Comparison of ENCODE assay signal across 13 cellular contexts in genomic region chr1:159937014-159937750, GRCh38. TPM values are rescaled to one million over a fixed set of nuclear protein-coding genes. Genes with fewer than 3 reads are reported as not detected.
DNase-seq lines count a peak whose midpoint lies in the region; ATAC-seq and TF ChIP-seq lines count a peak whose summit lies in the region.
"Had no signal": no experiment of that assay in that cellular context is flagged by ENCODE, and none has a peak within 500 bp of the region (broad histone marks: within the 10 kb centered on the region; RNA-seq: fewer than 3 reads in every experiment).

No MANE protein-coding gene starts in this region.

- no peak for TF ChIP-seq CTCF in epithelial cell of esophagus (IDR thresholded peaks at IDR 0.05; ENCODE audit: insufficient read depth, low read depth, low read length, missing control alignments)
- TF ChIP-seq CTCF in upper lobe of right lung (IDR thresholded peaks at IDR 0.05), result no peak
- no peak for TF ChIP-seq CTCF in CD8-positive, alpha-beta T cell (IDR thresholded peaks at IDR 0.05)

- 43% methylated on average over 4 of the region's 4 CpGs for WGBS in right cardiac atrium

- no peak for DNase-seq in right cardiac atrium
- DNase-seq in Right ventricle myocardium superior, result no peak
- no peak for DNase-seq in NT2/D1 (ENCODE audit: low read depth, low spot score)
- DNase-seq in epithelial cell of esophagus (ENCODE audit: low read depth), result peak; percentile 36
- peak; percentile 45 for DNase-seq in upper lobe of right lung
- DNase-seq in CD8-positive, alpha-beta T cell, result no peak
- DNase-seq: occipital lobe had no signal

- H3K27me3 Mint-ChIP-seq in CD8-positive, alpha-beta T cell (ENCODE audit: low read depth), result peaks cover 11% of the 10 kb centered on the region

- POLR2A ChIA-PET in CD8-positive, alpha-beta T cell (lab: Charles Lee), result no interaction called here

- H3K36me3 Mint-ChIP-seq in CD8-positive, alpha-beta T cell, result no peaks in the 10 kb centered on the region
- H3K36me3 Mint-ChIP-seq: immature natural killer cell had no signal

- H3K4me3 ChIP-seq in right cardiac atrium (ENCODE audit: low read length) (no peak overlapping the region), NT2/D1 (ENCODE audit: insufficient read length, low read depth) (no peak overlapping the region), epithelial cell of esophagus (ENCODE audit: low read length) (no peak overlapping the region), upper lobe of right lung (no peak overlapping the region)
- H3K4me3 ChIP-seq in CD8-positive, alpha-beta T cell (ENCODE audit: low read depth, low read length), result no peak overlapping the region

- H3K9me3 Mint-ChIP-seq in CD8-positive, alpha-beta T cell, result no peaks in the 10 kb centered on the region
- H3K9me3 Mint-ChIP-seq: immature natural killer cell; stimulated activated naive CD8-positive, alpha-beta T cell treated with anti-CD3 and anti-CD28 coated beads, Interleukin-15, amount 100 ng/mL, for 72 hours had no signal

- H3K4me1 ChIP-seq in right cardiac atrium (ENCODE audit: control insufficient read depth, insufficient read depth, low read length), result no peaks in the 10 kb centered on the region
- H3K4me1 ChIP-seq in NT2/D1 (ENCODE audit: insufficient read depth, insufficient read length), result peaks cover 36% of the 10 kb centered on the region
- H3K4me1 ChIP-seq in upper lobe of right lung, result peaks cover 6% of the 10 kb centered on the region
- peaks cover 4% of the 10 kb centered on the region for H3K4me1 ChIP-seq in CD8-positive, alpha-beta T cell (ENCODE audit: insufficient read depth, low read length)

- H3K9me3 ChIP-seq in right cardiac atrium (ENCODE audit: control insufficient read depth, low read length), result no peaks in the 10 kb centered on the region
- H3K9me3 ChIP-seq in NT2/D1 (ENCODE audit: insufficient read depth, low read length), result no peaks in the 10 kb centered on the region
- no peaks in the 10 kb centered on the region for H3K9me3 ChIP-seq in upper lobe of right lung
- no peaks in the 10 kb centered on the region for H3K9me3 ChIP-seq in CD8-positive, alpha-beta T cell (ENCODE audit: low read length)

- no peak overlapping the region for H3K4me3 Mint-ChIP-seq in CD8-positive, alpha-beta T cell
- H3K4me3 Mint-ChIP-seq: immature natural killer cell; stimulated activated naive CD8-positive, alpha-beta T cell treated with anti-CD3 and anti-CD28 coated beads, Interleukin-15, amount 100 ng/mL, for 72 hours had no signal

- H3K36me3 ChIP-seq in NT2/D1 (ENCODE audit: insufficient read depth, insufficient read length, low read length), result peaks cover 68% of the 10 kb centered on the region
- no peaks in the 10 kb centered on the region for H3K36me3 ChIP-seq in upper lobe of right lung
- no peaks in the 10 kb centered on the region for H3K36me3 ChIP-seq in CD8-positive, alpha-beta T cell (ENCODE audit: insufficient read depth, low read length)

- H3K4me1 Mint-ChIP-seq in CD8-positive, alpha-beta T cell (ENCODE audit: low read depth), result peaks cover 6% of the 10 kb centered on the region

- H3K27ac ChIP-seq in right cardiac atrium (ENCODE audit: low read length) (no peak overlapping the region), upper lobe of right lung (no peak overlapping the region)
- no peak overlapping the region for H3K27ac ChIP-seq in CD8-positive, alpha-beta T cell (ENCODE audit: low read depth, low read length)

- CTCF ChIA-PET in CD8-positive, alpha-beta T cell (lab: Charles Lee), result interaction anchor here (0.6 to 9.6 kb wide), 11 partner anchors 8 to 164 kb away, joined by 3 to 85 read pairs (median 9); partner anchors contain the start of genes IGSF9 and TAGLN2

- no peak for TF ChIP-seq POLR2A in GM18505 (IDR thresholded peaks at IDR 0.05; ENCODE audit: borderline replicate concordance, extremely low read depth, insufficient read depth, insufficient read length)

- intact Hi-C loops in right cardiac atrium (cut with DNase I) (loop anchor here (2.0 to 5.0 kb wide), 3 partner anchors 70 to 140 kb away; no protein-coding TSS in a partner anchor), Right ventricle myocardium superior (cut with DNase I) (loop anchor here (2.0 kb wide), 1 partner anchor 70 kb away; no protein-coding TSS in a partner anchor), upper lobe of right lung (cut with DNase I) (loop anchor here (5.0 kb wide), 1 partner anchor 70 kb away; no protein-coding TSS in a partner anchor)
- intact Hi-C loops in CD8-positive, alpha-beta T cell (cut with DNase I, micrococcal nuclease), result loop anchor here (1.0 to 5.0 kb wide), 4 partner anchors 44 to 440 kb away; no protein-coding TSS in a partner anchor

- H3K9ac ChIP-seq in NT2/D1 (ENCODE audit: insufficient read length, low read depth), result peak overlapping the region; percentile 15

- ATAC-seq in right cardiac atrium, result peak; percentile 3 to 5
- no peak for ATAC-seq in Right ventricle myocardium superior (ENCODE audit: poor library complexity)
- ATAC-seq in upper lobe of right lung, result no peak
- no peak for ATAC-seq in CD8-positive, alpha-beta T cell
- no peak for ATAC-seq in GM18505 (IDR thresholded peaks at IDR 0.05; ENCODE audit: unreplicated experiment)
- ATAC-seq in GM19452 (IDR thresholded peaks at IDR 0.05; ENCODE audit: unreplicated experiment), result no peak

- H3K27ac Mint-ChIP-seq in CD8-positive, alpha-beta T cell, result no peak overlapping the region
- H3K27ac Mint-ChIP-seq: immature natural killer cell; stimulated activated naive CD8-positive, alpha-beta T cell treated with anti-CD3 and anti-CD28 coated beads, Interleukin-15, amount 100 ng/mL, for 72 hours had no signal

- H3K27me3 ChIP-seq in right cardiac atrium (ENCODE audit: control insufficient read depth, insufficient read depth) (no peaks in the 10 kb centered on the region), NT2/D1 (ENCODE audit: insufficient read depth, insufficient read length) (no peaks in the 10 kb centered on the region), upper lobe of right lung (no peaks in the 10 kb centered on the region)
- no peaks in the 10 kb centered on the region for H3K27me3 ChIP-seq in CD8-positive, alpha-beta T cell (ENCODE audit: insufficient read depth, low read length)

RNA-seq across cellular contexts. Expression of gene IGSF9, which starts 8.2 kb away (rescaled TPM):
- total RNA-seq in right cardiac atrium, result 1 to 10 TPM in 3 of 4 donors, under 1 TPM in 1; 0.17 to 2.7 (median 2.3) TPM
- 1.3 TPM for polyA plus RNA-seq in right cardiac atrium
- total RNA-seq in Right ventricle myocardium superior, result 0.30 TPM
- 2.2 TPM for total RNA-seq in upper lobe of right lung
- total RNA-seq in CD8-positive, alpha-beta T cell, result not detected
- total RNA-seq: SK-MEL-5 had no signal
- polyA plus RNA-seq: immature natural killer cell had no signal

RNA-seq across cellular contexts. Expression of gene TAGLN2, which starts 11.9 kb away (rescaled TPM):
- total RNA-seq in right cardiac atrium (100 to 1,000 TPM; 117 to 253 (median 162) TPM), Right ventricle myocardium superior (116 TPM), upper lobe of right lung (435 TPM)
- 186 TPM for polyA plus RNA-seq in right cardiac atrium
- total RNA-seq in CD8-positive, alpha-beta T cell, result 100 to 1,000 TPM; 235 to 238 TPM

RNA-seq across cellular contexts. Expression of gene SLAMF9, which starts 16.9 kb away (rescaled TPM):
- total RNA-seq in right cardiac atrium (not detected), Right ventricle myocardium superior (not detected), upper lobe of right lung (not detected)
- not detected for polyA plus RNA-seq in right cardiac atrium
- not detected for total RNA-seq in CD8-positive, alpha-beta T cell
- total RNA-seq: activated CD8-positive, alpha-beta memory T cell treated with anti-CD3 and anti-CD28 coated beads for 36 hours; occipital lobe had no signal
- polyA plus RNA-seq: immature natural killer cell had no signal

RNA-seq across cellular contexts. Expression of gene CFAP45, which starts 37.2 kb away (rescaled TPM):
- total RNA-seq in right cardiac atrium (1 to 10 TPM; 3.4 to 5.6 (median 3.9) TPM), Right ventricle myocardium superior (1.2 TPM), upper lobe of right lung (1.9 TPM)
- polyA plus RNA-seq in right cardiac atrium, result 9.4 TPM
- 1 to 10 TPM; 4.9 to 7.1 TPM for total RNA-seq in CD8-positive, alpha-beta T cell

Comparison
In these comparisons a context has a peak if more than half of its experiments do, and no peak if none do; other contexts are left out.
1. ATAC-seq: peak in right cardiac atrium (2 of 2); none in Right ventricle myocardium superior (single experiment), upper lobe of right lung (single experiment), CD8-positive, alpha-beta T cell (single experiment), GM18505 (single experiment) and GM19452 (single experiment).
2. DNase-seq: peak in epithelial cell of esophagus (single experiment) and upper lobe of right lung (single experiment); none in right cardiac atrium (0 of 3), Right ventricle myocardium superior (single experiment), NT2/D1 (single experiment) and CD8-positive, alpha-beta T cell (0 of 7).